Comparison of ENCODE assay signal across 31 cellular contexts in genomic region chr9:134237630-134238265, GRCh38.
"Had no signal": no experiment of that assay in that cellular context is flagged by ENCODE, and none has a peak within 500 bp of the region (broad histone marks: within the 10 kb centered on the region; RNA-seq: fewer than 3 reads in every experiment).

No MANE protein-coding gene starts in this region.

- H3K27ac Mint-ChIP-seq: activated B cell treated with CpG ODN at 0.5 μM for 24 hours; activated CD4-positive, alpha-beta memory T cell treated with anti-CD3 and anti-CD28 coated beads, Interleukin-2, amount 10 ng/mL, durations not matched to agents 7 days and 5 days; activated CD8-positive, alpha-beta memory T cell treated with anti-CD3 and anti-CD28 coated beads, Interleukin-2, amount 10 ng/mL, durations not matched to agents 7 days and 5 days; activated naive CD4-positive, alpha-beta T cell treated with anti-CD3 and anti-CD28 coated beads, Interleukin-2, amount 10 ng/mL, durations not matched to agents 7 days and 5 days; activated naive CD8-positive, alpha-beta T cell treated with anti-CD3 and anti-CD28 coated beads, Interleukin-2, amount 10 ng/mL, durations not matched to agents 7 days and 5 days had no signal

- H3K27me3 ChIP-seq: ascending aorta, cardiac muscle cell had no signal

- ATAC-seq: activated CD8-positive, alpha-beta memory T cell treated with anti-CD3 and anti-CD28 coated beads, Interleukin-2, amount 10 ng/mL, durations not matched to agents 7 days and 5 days; Panc1 had no signal

- H3K4me3 ChIP-seq: ascending aorta, cardiac muscle cell had no signal

- H3K27ac ChIP-seq: ascending aorta, cardiac muscle cell, KMS-11, VCaP had no signal

- H3K36me3 Mint-ChIP-seq: activated CD8-positive, alpha-beta memory T cell treated with anti-CD3 and anti-CD28 coated beads, Interleukin-2, amount 10 ng/mL, durations not matched to agents 7 days and 5 days; activated naive CD4-positive, alpha-beta T cell treated with anti-CD3 and anti-CD28 coated beads, Interleukin-2, amount 10 ng/mL, durations not matched to agents 7 days and 5 days; activated naive CD8-positive, alpha-beta T cell treated with anti-CD3 and anti-CD28 coated beads, Interleukin-2, amount 10 ng/mL, durations not matched to agents 7 days and 5 days had no signal

- H3K9me3 ChIP-seq: ascending aorta had no signal

- H3K9ac ChIP-seq: KMS-11 had no signal

- H3K4me1 Mint-ChIP-seq: activated CD4-positive, alpha-beta memory T cell treated with anti-CD3 and anti-CD28 coated beads, Interleukin-2, amount 10 ng/mL, durations not matched to agents 7 days and 5 days; activated CD8-positive, alpha-beta memory T cell treated with anti-CD3 and anti-CD28 coated beads, Interleukin-2, amount 10 ng/mL, durations not matched to agents 7 days and 5 days; activated naive CD4-positive, alpha-beta T cell treated with anti-CD3 and anti-CD28 coated beads, Interleukin-2, amount 10 ng/mL, durations not matched to agents 7 days and 5 days; activated naive CD8-positive, alpha-beta T cell treated with anti-CD3 and anti-CD28 coated beads, Interleukin-2, amount 10 ng/mL, durations not matched to agents 7 days and 5 days had no signal

- H3K36me3 ChIP-seq: ascending aorta, cardiac muscle cell had no signal

- H3K27me3 Mint-ChIP-seq: activated CD4-positive, alpha-beta memory T cell treated with anti-CD3 and anti-CD28 coated beads, Interleukin-2, amount 10 ng/mL, durations not matched to agents 7 days and 5 days had no signal

- H3K9me3 Mint-ChIP-seq: activated B cell treated with CpG ODN at 0.5 μM for 24 hours; activated CD4-positive, alpha-beta memory T cell treated with anti-CD3 and anti-CD28 coated beads, Interleukin-2, amount 10 ng/mL, durations not matched to agents 7 days and 5 days; activated naive CD4-positive, alpha-beta T cell treated with anti-CD3 and anti-CD28 coated beads, Interleukin-2, amount 10 ng/mL, durations not matched to agents 7 days and 5 days; activated naive CD8-positive, alpha-beta T cell treated with anti-CD3 and anti-CD28 coated beads, Interleukin-2, amount 10 ng/mL, durations not matched to agents 7 days and 5 days; central memory CD8-positive, alpha-beta T cell had no signal

- H3K4me3 Mint-ChIP-seq: activated B cell treated with CpG ODN at 0.5 μM for 24 hours; activated CD4-positive, alpha-beta memory T cell treated with anti-CD3 and anti-CD28 coated beads, Interleukin-2, amount 10 ng/mL, durations not matched to agents 7 days and 5 days; activated CD8-positive, alpha-beta memory T cell treated with anti-CD3 and anti-CD28 coated beads, Interleukin-2, amount 10 ng/mL, durations not matched to agents 7 days and 5 days; activated naive CD4-positive, alpha-beta T cell treated with anti-CD3 and anti-CD28 coated beads, Interleukin-2, amount 10 ng/mL, durations not matched to agents 7 days and 5 days; activated naive CD8-positive, alpha-beta T cell treated with anti-CD3 and anti-CD28 coated beads, Interleukin-2, amount 10 ng/mL, durations not matched to agents 7 days and 5 days; central memory CD8-positive, alpha-beta T cell had no signal

- DNase-seq: activated B cell treated with CpG ODN at 0.5 μM for 24 hours; activated CD4-positive, alpha-beta memory T cell treated with anti-CD3 and anti-CD28 coated beads, Interleukin-2, amount 10 ng/mL, durations not matched to agents 7 days and 5 days; activated CD4-positive, alpha-beta T cell treated with anti-CD3 and anti-CD28 coated beads for 4 hours; activated CD4-positive, CD25-positive, alpha-beta regulatory T cell treated with anti-CD3 and anti-CD28 coated beads, Interleukin-2, amount 50 U/mL, for 72 hours; activated CD8-positive, alpha-beta memory T cell treated with anti-CD3 and anti-CD28 coated beads for 24 hours; activated CD8-positive, alpha-beta memory T cell treated with anti-CD3 and anti-CD28 coated beads, Interleukin-2, amount 10 ng/mL, durations not matched to agents 7 days and 5 days; activated CD8-positive, alpha-beta memory T cell treated with anti-CD3 and anti-CD28 coated beads, Interleukin-2, amount 50 U/mL, for 48 hours; activated effector memory CD4-positive, alpha-beta T cell treated with Interleukin-2 at 50 U/mL for 16 hours; activated naive CD4-positive, alpha-beta T cell treated with anti-CD3 and anti-CD28 coated beads, Interleukin-2, amount 10 ng/mL, durations not matched to agents 7 days and 5 days; activated naive CD8-positive, alpha-beta T cell treated with anti-CD3 and anti-CD28 coated beads, Interleukin-2, amount 10 ng/mL, durations not matched to agents 7 days and 5 days; activated T-cell treated with anti-CD3 and anti-CD28 coated beads, Interleukin-2, amount 50 U/mL, for 48 hours; amygdala; MM.1S; MV-4-11; NCI-H1092; NCI-H1436 treated with DMSO at 0.1 percent for 48 hours; NCI-H1694 treated with DMSO at 0.1 percent for 48 hours; NCI-H2029; NCI-H345; NCI-H524 treated with DMSO at 0.1 percent for 48 hours; RPMI8226; SW 1271; T-helper 1 cell; T-helper 2 cell; T-helper 9 cell had no signal

- H3K4me2 ChIP-seq: KMS-11 had no signal
